ENCODE assay signal across 19 cellular contexts in genomic region chr2:109364212-109364611, GRCh38.
A peak's percentile ranks its signal among the peaks of the same experiment; 100 is the strongest.
DNase-seq lines count a peak whose midpoint lies in the region; ATAC-seq and TF ChIP-seq lines count a peak whose summit lies in the region.
"Had no signal": no experiment of that assay in that cellular context is flagged by ENCODE, and none has a peak within 500 bp of the region (broad histone marks: within the 10 kb centered on the region; RNA-seq: fewer than 3 reads in every experiment).

No MANE protein-coding gene starts in this region.

- CTCF ChIA-PET in AG04450 (lab: Charles Lee) = interaction anchor here (0.7 kb wide), 1 partner anchor 468 kb away, joined by 3 read pairs; no protein-coding TSS in a partner anchor

- H3K9me2 ChIP-seq in GM23338 (ENCODE audit: insufficient read depth) = no peaks in the 10 kb centered on the region

- no peak for TF ChIP-seq CTCF in AG04450 (IDR thresholded peaks at IDR 0.05; ENCODE audit: low read depth, low read length)
- no peak for TF ChIP-seq CTCF in GM23338 (conservative IDR thresholded peaks at IDR 0.05; ENCODE audit: low read depth in 2 of 2)
- TF ChIP-seq CTCF in chondrocyte (IDR thresholded peaks at IDR 0.05) = no peak
- TF ChIP-seq CTCF in HFFc6 (IDR thresholded peaks at IDR 0.05) = no peak

- H3K4ac ChIP-seq in mesenchymal stem cell (ENCODE audit: low read depth in 1 of 2, low read length in 2 of 2) = no peak overlapping the region

- DNase-seq in AG04450 (ENCODE audit: low read depth, low spot score) (no peak), HCEC 1CT (peak; percentile 60), mesenchymal stem cell (peak; percentile 70), GM23338 (ENCODE audit: low spot score) (no peak), chondrocyte (ENCODE audit: low spot score) (no peak), HFFc6 (no peak)
- DNase-seq: DND-41, GM23248, MV-4-11, NCI-H1105 treated with DMSO at 0.1 percent for 48 hours, NCI-H2029 treated with DMSO at 0.1 percent for 48 hours, NCI-H526 had no signal

- no peaks in the 10 kb centered on the region for H4K20me1 ChIP-seq in GM23338 (replicated peaks; ENCODE audit: insufficient read depth)

- H3K4me3 Mint-ChIP-seq in GM23338 (no peak overlapping the region), chondrocyte (ENCODE audit: unreplicated experiment) (no peak overlapping the region), HFFc6 (no peak overlapping the region)
- H3K4me3 Mint-ChIP-seq: B cell had no signal

- H3K14ac ChIP-seq in mesenchymal stem cell (ENCODE audit: low read length in 2 of 2) = no peak overlapping the region

- H2BK12ac ChIP-seq in mesenchymal stem cell (ENCODE audit: low read length in 2 of 2) = no peak overlapping the region

- peak overlapping the region in 1 of 2 experiments; percentile 2 for H3K18ac ChIP-seq in mesenchymal stem cell (ENCODE audit: low read depth in 1 of 2, low read length in 2 of 2)

- no peak overlapping the region for H4K8ac ChIP-seq in mesenchymal stem cell (ENCODE audit: low read length)

- H3K27ac Mint-ChIP-seq in GM23338 = no peak overlapping the region
- H3K27ac Mint-ChIP-seq in chondrocyte (ENCODE audit: unreplicated experiment) = no peak overlapping the region
- H3K27ac Mint-ChIP-seq in HFFc6 = no peak overlapping the region
- H3K27ac Mint-ChIP-seq: B cell had no signal

- no peak overlapping the region for H3K4me2 ChIP-seq in mesenchymal stem cell (ENCODE audit: low read length, poor library complexity, severe bottlenecking)
- no peak overlapping the region for H3K4me2 ChIP-seq in GM23338
- H3K4me2 ChIP-seq: KMS-11 had no signal

- no peak overlapping the region for H4K91ac ChIP-seq in mesenchymal stem cell (ENCODE audit: low read length)

- H3K4me1 Mint-ChIP-seq in GM23338 (no peaks in the 10 kb centered on the region), chondrocyte (ENCODE audit: low read depth) (peaks cover 39% of the 10 kb centered on the region), HFFc6 (ENCODE audit: low read depth) (no peaks in the 10 kb centered on the region; the same call in 1 of the 2 replicates)
- H3K4me1 Mint-ChIP-seq: B cell had no signal

- H3K79me1 ChIP-seq in mesenchymal stem cell (replicated peaks; ENCODE audit: low read length, poor library complexity, severe bottlenecking) = peaks cover 11% of the 10 kb centered on the region

- ATAC-seq in esophagus mucosa = peak; percentile 32
- no peak for ATAC-seq in GM23338
- ATAC-seq: Right ventricle myocardium inferior had no signal

- peak overlapping the region; percentile 33 for H3K27ac ChIP-seq in AG04450 (ENCODE audit: low read depth, low read length)
- H3K27ac ChIP-seq in mesenchymal stem cell (ENCODE audit: low read length, poor library complexity, severe bottlenecking) = no peak overlapping the region
- H3K27ac ChIP-seq in GM23338 (ENCODE audit: low read depth) = no peak overlapping the region
- H3K27ac ChIP-seq: GM23248, KMS-11, SJSA1 had no signal

- no peak overlapping the region for H2AFZ ChIP-seq in mesenchymal stem cell (ENCODE audit: low read depth, low read length)
- no peak overlapping the region for H2AFZ ChIP-seq in GM23338
- H2AFZ ChIP-seq: GM23248 had no signal

- H3K9me3 Mint-ChIP-seq in GM23338 (no peaks in the 10 kb centered on the region), chondrocyte (ENCODE audit: low read depth) (peaks cover 5% of the 10 kb centered on the region), HFFc6 (no peaks in the 10 kb centered on the region)

- no peaks in the 10 kb centered on the region for H3K27me3 Mint-ChIP-seq in GM23338 (ENCODE audit: insufficient read depth, low read depth, poor library complexity)
- H3K27me3 Mint-ChIP-seq in chondrocyte (ENCODE audit: low read depth) = no peaks in the 10 kb centered on the region
- H3K27me3 Mint-ChIP-seq in HFFc6 (ENCODE audit: insufficient read depth) = no peaks in the 10 kb centered on the region; the same call in 1 of the 2 replicates

- H3K4me3 ChIP-seq in AG04450 (ENCODE audit: low read depth, low read length) = no peak overlapping the region
- no peak overlapping the region for H3K4me3 ChIP-seq in mesenchymal stem cell (ENCODE audit: insufficient read depth in 1 of 2, low read depth in 1 of 2, low read length in 2 of 2)
- H3K4me3 ChIP-seq in GM23338 = no peak overlapping the region
- H3K4me3 ChIP-seq: GM12878, GM23248, HAP-1, SJSA1 had no signal

- H3K36me3 Mint-ChIP-seq in GM23338 (ENCODE audit: low read depth) = no peaks in the 10 kb centered on the region
- H3K36me3 Mint-ChIP-seq in chondrocyte (ENCODE audit: low read depth) = peaks cover 5% of the 10 kb centered on the region
- H3K36me3 Mint-ChIP-seq in HFFc6 (ENCODE audit: low read depth) = no peaks in the 10 kb centered on the region; the same call in 1 of the 2 replicates

- H2BK15ac ChIP-seq in mesenchymal stem cell (ENCODE audit: low read depth, poor library complexity, severe bottlenecking) = no peak overlapping the region

- WGBS in mesenchymal stem cell = 91% methylated on average over 3 of the region's 3 CpGs

- H2BK5ac ChIP-seq in mesenchymal stem cell (ENCODE audit: low read depth, low read length, poor library complexity, severe bottlenecking) = no peak overlapping the region

- no peaks in the 10 kb centered on the region for H3F3A ChIP-seq in GM23338 (replicated peaks; ENCODE audit: low read depth)

- POLR2A ChIA-PET in AG04450 (lab: Yijun Ruan, JAX) = no interaction called here

- no peak overlapping the region for H2AK5ac ChIP-seq in mesenchymal stem cell (ENCODE audit: low read length, severe bottlenecking)

- no peaks in the 10 kb centered on the region for H3K27me3 ChIP-seq in AG04450 (ENCODE audit: control insufficient read depth, insufficient read depth, low read length)
- H3K27me3 ChIP-seq in mesenchymal stem cell (ENCODE audit: control insufficient read depth in 1 of 2, insufficient read depth in 1 of 2, low read length in 2 of 2) = no peaks in the 10 kb centered on the region
- no peaks in the 10 kb centered on the region for H3K27me3 ChIP-seq in GM23338 (ENCODE audit: insufficient read depth)
- H3K27me3 ChIP-seq: SJSA1 had no signal

- H3K36me3 ChIP-seq in mesenchymal stem cell (ENCODE audit: control insufficient read depth in 1 of 2, insufficient read depth in 2 of 2, low read depth in 1 of 2, low read length in 2 of 2) (no peaks in the 10 kb centered on the region), GM23338 (ENCODE audit: insufficient read depth) (no peaks in the 10 kb centered on the region)
- H3K36me3 ChIP-seq: HAP-1, SJSA1 had no signal

- H3K79me2 ChIP-seq in GM23338 (replicated peaks; ENCODE audit: insufficient read depth) = no peaks in the 10 kb centered on the region

- H3K23ac ChIP-seq in mesenchymal stem cell (ENCODE audit: low read length in 2 of 2) = no peak overlapping the region

- H3K4me1 ChIP-seq in mesenchymal stem cell (ENCODE audit: control insufficient read depth, insufficient read depth, low read depth, low read length) (no peaks in the 10 kb centered on the region), GM23338 (ENCODE audit: insufficient read depth) (no peaks in the 10 kb centered on the region)
- H3K4me1 ChIP-seq: HAP-1 had no signal

- H3K9ac ChIP-seq in mesenchymal stem cell (ENCODE audit: low read length) = no peak overlapping the region
- H3K9ac ChIP-seq: GM23248, KMS-11 had no signal

- H3K9me3 ChIP-seq in AG04450 (ENCODE audit: control insufficient read depth, insufficient read depth, low read length) (no peaks in the 10 kb centered on the region), mesenchymal stem cell (ENCODE audit: control insufficient read depth, low read length) (no peaks in the 10 kb centered on the region)
- H3K9me3 ChIP-seq: HAP-1, SJSA1 had no signal

- no peak overlapping the region for H2BK120ac ChIP-seq in mesenchymal stem cell (ENCODE audit: low read depth, low read length)

TF ChIP-seq in GM23338, 12 proteins besides CTCF, POLR2A, EP300 and RAD21 (continues in another document):
- TF ChIP-seq EZH2phosphoT487 (IDR thresholded peaks at IDR 0.05; ENCODE audit: unreplicated experiment) (no peak), EZH2 (IDR thresholded peaks at IDR 0.05; ENCODE audit: low read depth, unreplicated experiment) (no peak), ETS1 (IDR thresholded peaks at IDR 0.05) (no peak), NANOG (IDR thresholded peaks at IDR 0.05; ENCODE audit: borderline replicate concordance) (no peak)

Comparison
In these comparisons a context has a peak if more than half of its experiments do, and no peak if none do; other contexts are left out.
1. DNase-seq: peak in HCEC 1CT (single experiment) and mesenchymal stem cell (single experiment); none in AG04450 (single experiment), GM23338 (single experiment), chondrocyte (single experiment) and HFFc6 (single experiment).